ENCODE assay signal across 1 cellular context in genomic region chr3:129599073-129599472, GRCh38.
TF ChIP-seq lines count a peak whose summit lies in the region.

No MANE protein-coding gene starts in this region.

TF ChIP-seq in liver, 16 proteins besides CTCF, POLR2A, EP300 and RAD21 (continued from another document):
- TF ChIP-seq REST (IDR thresholded peaks at IDR 0.05) (no peak), FOXA1 (IDR thresholded peaks at IDR 0.05) (no peak), ATF3 (IDR thresholded peaks at IDR 0.05) (no peak), HNF4A (conservative IDR thresholded peaks at IDR 0.05) (no peak), JUND (IDR thresholded peaks at IDR 0.05) (no peak), NR2F2 (IDR thresholded peaks at IDR 0.05) (no peak), MAX (IDR thresholded peaks at IDR 0.05) (no peak), EGR1 (IDR thresholded peaks at IDR 0.05; ENCODE audit: low read depth in 2 of 2) (no peak)
